14 cellular contexts compared by ENCODE assay signal in the genomic region with DNA sequence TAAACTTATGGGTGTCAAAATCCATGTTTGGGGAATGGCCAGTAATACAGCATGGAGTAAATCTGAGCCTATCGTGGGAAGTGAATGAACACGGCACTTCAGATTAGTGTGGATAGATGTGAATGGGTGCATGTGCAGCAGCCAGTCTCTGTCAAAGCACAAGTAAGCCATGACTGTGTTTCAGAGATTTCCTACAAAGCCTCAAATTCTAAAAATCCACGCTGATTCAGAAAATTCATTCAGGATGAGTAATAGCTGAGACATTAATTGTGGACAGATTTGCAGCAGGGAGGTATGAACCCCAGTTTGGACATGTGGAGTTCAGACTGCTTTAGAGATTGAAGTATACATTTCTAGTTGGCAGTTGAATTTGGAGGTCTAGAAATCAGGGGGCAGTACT.
DNase-seq lines count a peak whose midpoint lies in the region; ATAC-seq, FAIRE-seq and TF ChIP-seq lines count a peak whose summit lies in the region.
"Had no signal": no experiment of that assay in that cellular context is flagged by ENCODE, and none has a peak within 500 bp of the region (broad histone marks: within the 10 kb centered on the region; RNA-seq: fewer than 3 reads in every experiment).

No MANE protein-coding gene starts in this region.

- peaks cover 95% of the 10 kb centered on the region for H3K79me2 ChIP-seq in GM23248 (ENCODE audit: insufficient read depth)

- H3K27me3 ChIP-seq in GM23248 (replicated peaks; ENCODE audit: insufficient read depth) = no peaks in the 10 kb centered on the region
- no peaks in the 10 kb centered on the region for H3K27me3 ChIP-seq in foreskin keratinocyte
- no peaks in the 10 kb centered on the region for H3K27me3 ChIP-seq in spleen (replicated peaks in 1 of 7)

- H3K4me1 Mint-ChIP-seq in activated T-helper 17 cell treated with anti-CD3 and anti-CD28 coated beads, Interleukin-2, amount 50 U/mL, for 72 hours = peaks cover 13% of the 10 kb centered on the region

- H3K9ac ChIP-seq in GM23248 = peak overlapping the region; percentile 50

- TF ChIP-seq POLR2A in GM12892 (IDR thresholded peaks at IDR 0.05; ENCODE audit: low read depth, low read length) = no peak
- no peak for TF ChIP-seq POLR2A in spleen (IDR thresholded peaks at IDR 0.05)

- H3K27ac ChIP-seq in GM23248 (peak overlapping the region; percentile 73), foreskin keratinocyte (peak overlapping the region; percentile 9), spleen (no peak overlapping the region)

- peak; percentile 16 for ATAC-seq in activated T-helper 17 cell treated with anti-CD3 and anti-CD28 coated beads, Interleukin-2, amount 50 U/mL, for 72 hours (replicated peaks)
- ATAC-seq in foreskin keratinocyte = peak; percentile 94
- ATAC-seq in sciatic nerve = peak; percentile 35

- H3K4me1 ChIP-seq in GM23248 (ENCODE audit: insufficient read depth) = peaks cover 87% of the 10 kb centered on the region
- H3K4me1 ChIP-seq in foreskin keratinocyte = peaks cover 64% of the 10 kb centered on the region
- H3K4me1 ChIP-seq in spleen = peaks cover 25 to 94% (median 72%) of the 10 kb centered on the region in 6 donors

- no peaks in the 10 kb centered on the region for H3K27me3 Mint-ChIP-seq in activated T-helper 17 cell treated with anti-CD3 and anti-CD28 coated beads, Interleukin-2, amount 50 U/mL, for 72 hours

- H3K4me2 ChIP-seq in GM23248 (ENCODE audit: unreplicated experiment) = peak overlapping the region; percentile 78

- peaks cover 12% of the 10 kb centered on the region; the same call in 1 of the 2 replicates for H4K20me1 ChIP-seq in GM23248 (ENCODE audit: insufficient read depth)

- 0 to 1% methylated on average over 3 of the region's 3 CpGs for WGBS in GM23248 (ENCODE audit: low coverage in 1 of 2, low lambda C conversion rate in 2 of 2, missing lambda C conversion rate in 2 of 2), 2 experiments
- 66 to 80% (median 75%) methylated on average over 3 of the region's 3 CpGs for WGBS in spleen, 5 donors

- peaks cover 13% of the 10 kb centered on the region for H3K36me3 Mint-ChIP-seq in activated T-helper 17 cell treated with anti-CD3 and anti-CD28 coated beads, Interleukin-2, amount 50 U/mL, for 72 hours (ENCODE audit: low read depth)

- no peak overlapping the region for H3K4me3 Mint-ChIP-seq in activated T-helper 17 cell treated with anti-CD3 and anti-CD28 coated beads, Interleukin-2, amount 50 U/mL, for 72 hours

- no peak overlapping the region for H2AFZ ChIP-seq in GM23248

- peak overlapping the region; percentile 34 for H3K4me3 ChIP-seq in GM23248
- H3K4me3 ChIP-seq in spleen = no peak overlapping the region

- no peaks in the 10 kb centered on the region for H3K9me2 ChIP-seq in GM23248 (ENCODE audit: insufficient read depth)

- H3K27ac Mint-ChIP-seq in activated T-helper 17 cell treated with anti-CD3 and anti-CD28 coated beads, Interleukin-2, amount 50 U/mL, for 72 hours = no peak overlapping the region

- in situ Hi-C loops in GM23248 (cut with MboI) = no loop called here

- TF ChIP-seq CTCF in foreskin keratinocyte (conservative IDR thresholded peaks at IDR 0.05) = no peak
- no peak for TF ChIP-seq CTCF in D721Med (IDR thresholded peaks at IDR 0.05; ENCODE audit: insufficient read depth, missing control alignments)
- TF ChIP-seq CTCF in spleen (IDR thresholded peaks at IDR 0.05 in 8 of 11, conservative IDR thresholded peaks at IDR 0.05 in 3 of 11) = no peak

- H3K36me3 ChIP-seq in GM23248 (ENCODE audit: low read depth) (no peaks in the 10 kb centered on the region), spleen (peaks cover 0 to 3% (median 0%) of the 10 kb centered on the region in 6 donors)

- peaks cover 68% of the 10 kb centered on the region for H3F3A ChIP-seq in GM23248 (ENCODE audit: insufficient read depth)

- no peak for FAIRE-seq in GM12892 (lab: Jason Lieb, UNC)
- FAIRE-seq in D721Med (lab: Jason Lieb, UNC) = no peak

- H3K9me3 ChIP-seq in GM23248 (ENCODE audit: low read depth) (no peaks in the 10 kb centered on the region), spleen (no peaks in the 10 kb centered on the region)

- H3K9me3 Mint-ChIP-seq in activated T-helper 17 cell treated with anti-CD3 and anti-CD28 coated beads, Interleukin-2, amount 50 U/mL, for 72 hours = no peaks in the 10 kb centered on the region

- peak; percentile 93 for DNase-seq in GM23248
- peak; percentile 84 to 92 for DNase-seq in foreskin keratinocyte
- no peak for DNase-seq in sciatic nerve (ENCODE audit: low spot score)
- DNase-seq in GM12892 (ENCODE audit: insufficient read length) = no peak
- no peak for DNase-seq in D721Med (ENCODE audit: insufficient read length, low spot score)
- no peak for DNase-seq in spleen
- DNase-seq in activated gamma-delta T cell (lab: John Stamatoyannopoulos, UW) = no peak
- DNase-seq: activated CD4-positive, alpha-beta T cell treated with anti-CD3 and anti-CD28 coated beads for 4 hours; activated naive CD4-positive, alpha-beta T cell treated with Interleukin-2 at 50 U/mL for 16 hours; DND-41; NCI-H2081; stimulated activated CD4-positive, alpha-beta T cell treated with anti-CD3 and anti-CD28 coated beads, Interleukin-12 subunit alpha, Interleukin-12 subunit beta, amount 100 ng/mL, for 4 hours; stimulated activated naive CD4-positive, alpha-beta T cell had no signal

- intact Hi-C loops in sciatic nerve (cut with DNase I) = no loop called here
- intact Hi-C loops in spleen (cut with DNase I; ENCODE audit: low total_unique reads) = loop anchor here (10.0 kb wide), 1 partner anchor 45 kb away; no protein-coding TSS in a partner anchor

Comparison
In these comparisons a context has a peak if more than half of its experiments do, and no peak if none do; other contexts are left out.
1. DNase-seq: peak in GM23248 (single experiment) and foreskin keratinocyte (2 of 2); none in sciatic nerve (single experiment), GM12892 (single experiment), D721Med (single experiment), spleen (single experiment) and activated gamma-delta T cell (single experiment).
2. H3K27ac ChIP-seq: peak in GM23248 (single experiment) and foreskin keratinocyte (single experiment); none in spleen (0 of 8).
3. ATAC-seq: peak in every context shown above with its lines; median percentile 94 in foreskin keratinocyte; 35 in sciatic nerve; 16 in activated T-helper 17 cell treated with anti-CD3 and anti-CD28 coated beads, Interleukin-2, amount 50 U/mL, for 72 hours.